28 cellular contexts compared by ENCODE assay signal in genomic region chr3:44894485-44894884, GRCh38. TPM values are rescaled to one million over a fixed set of nuclear protein-coding genes. Genes with fewer than 3 reads are reported as not detected.
DNase-seq lines count a peak whose midpoint lies in the region; ATAC-seq and TF ChIP-seq lines count a peak whose summit lies in the region.
"Had no signal": no experiment of that assay in that cellular context is flagged by ENCODE, and none has a peak within 500 bp of the region (broad histone marks: within the 10 kb centered on the region; RNA-seq: fewer than 3 reads in every experiment).

No MANE protein-coding gene starts in this region.

- H3K27ac Mint-ChIP-seq in WTC11 = no peak overlapping the region
- H3K27ac Mint-ChIP-seq: activated B cell treated with CpG ODN at 0.5 μM for 24 hours; activated naive CD8-positive, alpha-beta T cell; activated T-helper 2 cell treated with anti-CD3 and anti-CD28 coated beads, Interferon-gamma antibody, Interleukin-2, Interleukin-4, amounts not matched to agents 10 μg/mL and 5 μg/mL and 100 μg/mL, durations not matched to agents 14 hours and 24 hours and 36 hours; effector memory CD8-positive, alpha-beta T cell; immature natural killer cell; stimulated activated naive CD8-positive, alpha-beta T cell treated with anti-CD3 and anti-CD28 coated beads, Interleukin-15, Interleukin-2, amounts not matched to agents 100 ng/mL and 50 ng/mL, for 24 hours; type B pancreatic cell had no signal

- DNase-seq in NCI-H2171 treated with DMSO at 0.1 percent for 48 hours (lab: John Stamatoyannopoulos, UW) = peak; percentile 22
- DNase-seq in NCI-H2171 (lab: John Stamatoyannopoulos, UW) = no peak
- no peak for DNase-seq in WTC11 (ENCODE audit: low spot score)
- peak; percentile 31 for DNase-seq in hepatic stellate cell (ENCODE audit: low spot score)
- DNase-seq in testis = peak; percentile 16
- no peak for DNase-seq in foreskin fibroblast
- no peak for DNase-seq in tibial artery
- DNase-seq in stimulated activated naive CD4-positive, alpha-beta T cell (lab: John Stamatoyannopoulos, UW) = no peak
- DNase-seq: activated B cell treated with CpG ODN at 0.5 μM for 24 hours; activated CD4-positive, alpha-beta T cell treated with anti-CD3 and anti-CD28 coated beads, Interleukin-2, amount 50 U/mL, for 4 hours; activated CD8-positive, alpha-beta memory T cell treated with anti-CD3 and anti-CD28 coated beads, Interleukin-2, amount 50 U/mL, for 48 hours; Caco-2; effector memory CD8-positive, alpha-beta T cell; heart left ventricle; immature natural killer cell; left ventricle myocardium superior; MM.1S; NCI-H1436 treated with DMSO at 0.1 percent for 48 hours; stimulated activated CD4-positive, alpha-beta T cell treated with anti-CD3 and anti-CD28 coated beads, Interleukin-4, amount 100 ng/mL, for 4 hours; T-helper 9 cell had no signal

- H3K27ac ChIP-seq in testis (no peak overlapping the region), tibial artery (no peak overlapping the region)
- H3K27ac ChIP-seq: BLaER1, heart left ventricle, neutrophil had no signal

- no peak for TF ChIP-seq POLR2A in testis (IDR thresholded peaks at IDR 0.05)

- H3K9me3 Mint-ChIP-seq in WTC11 = peaks cover 11% of the 10 kb centered on the region
- H3K9me3 Mint-ChIP-seq: activated B cell treated with CpG ODN at 0.5 μM for 24 hours; activated T-helper 2 cell treated with anti-CD3 and anti-CD28 coated beads, Interferon-gamma antibody, Interleukin-2, Interleukin-4, amounts not matched to agents 10 μg/mL and 5 μg/mL and 100 μg/mL, durations not matched to agents 14 hours and 24 hours and 36 hours; effector memory CD8-positive, alpha-beta T cell; immature natural killer cell; stimulated activated naive CD8-positive, alpha-beta T cell treated with anti-CD3 and anti-CD28 coated beads, Interleukin-15, Interleukin-2, amounts not matched to agents 100 ng/mL and 50 ng/mL, for 24 hours; type B pancreatic cell had no signal

- H3K4me3 Mint-ChIP-seq in WTC11 = no peak overlapping the region
- H3K4me3 Mint-ChIP-seq: activated B cell treated with CpG ODN at 0.5 μM for 24 hours; activated naive CD8-positive, alpha-beta T cell; effector memory CD8-positive, alpha-beta T cell; immature natural killer cell; stimulated activated naive CD8-positive, alpha-beta T cell treated with anti-CD3 and anti-CD28 coated beads, Interleukin-15, Interleukin-2, amounts not matched to agents 100 ng/mL and 50 ng/mL, for 24 hours; type B pancreatic cell had no signal

- 40 to 67% methylated on average over 5 of the region's 5 CpGs for WGBS in testis, 2 donors

- TF ChIP-seq CTCF in WTC11 (IDR thresholded peaks at IDR 0.05) = no peak
- TF ChIP-seq CTCF in testis (IDR thresholded peaks at IDR 0.05) = no peak
- TF ChIP-seq CTCF in foreskin fibroblast (IDR thresholded peaks at IDR 0.05; ENCODE audit: low read depth, low read length) = no peak
- TF ChIP-seq CTCF in tibial artery (IDR thresholded peaks at IDR 0.05) = no peak

- H3K27me3 Mint-ChIP-seq in WTC11 (ENCODE audit: low read depth) = no peaks in the 10 kb centered on the region
- H3K27me3 Mint-ChIP-seq: type B pancreatic cell had no signal

- POLR2A ChIA-PET in WTC11 (lab: Charles Lee) = no interaction called here

- CTCF ChIA-PET in WTC11 (lab: Charles Lee) = interaction anchor here (1.2 kb wide), 1 partner anchor 9 kb away, joined by 5 read pairs; no protein-coding TSS in a partner anchor

- H3K27me3 ChIP-seq in testis (no peaks in the 10 kb centered on the region), tibial artery (peaks cover 0 to 10% of the 10 kb centered on the region in 2 donors)
- H3K27me3 ChIP-seq: BLaER1, neutrophil had no signal

- H3K4me1 ChIP-seq in testis (peaks cover 4% of the 10 kb centered on the region), tibial artery (no peaks in the 10 kb centered on the region)
- H3K4me1 ChIP-seq: BLaER1, Caco-2, heart left ventricle had no signal

- H3K4me3 ChIP-seq in testis (no peak overlapping the region), foreskin fibroblast (ENCODE audit: low read depth in 1 of 2, low read length in 2 of 2) (no peak overlapping the region), tibial artery (no peak overlapping the region)
- H3K4me3 ChIP-seq: BLaER1, heart left ventricle had no signal

- no peaks in the 10 kb centered on the region for H3K9me3 ChIP-seq in testis
- H3K9me3 ChIP-seq in tibial artery = no peaks in the 10 kb centered on the region
- H3K9me3 ChIP-seq: Caco-2, heart left ventricle, neutrophil had no signal

- intact Hi-C loops in testis (cut with DNase I; ENCODE audit: low total_unique reads) = no loop called here
- intact Hi-C loops in tibial artery (cut with DNase I; ENCODE audit: low total_unique reads) = no loop called here

- no peaks in the 10 kb centered on the region for H3K36me3 ChIP-seq in testis (ENCODE audit: low read depth, missing control alignments)
- H3K36me3 ChIP-seq in tibial artery = no peaks in the 10 kb centered on the region
- H3K36me3 ChIP-seq: BLaER1, heart left ventricle, neutrophil had no signal

- ATAC-seq in WTC11 = peak; percentile 57
- ATAC-seq: effector memory CD8-positive, alpha-beta T cell; heart left ventricle; left ventricle myocardium superior; Right ventricle myocardium inferior had no signal

- H3K4me1 Mint-ChIP-seq in WTC11 = peaks cover 25% of the 10 kb centered on the region
- H3K4me1 Mint-ChIP-seq: immature natural killer cell had no signal

- no peaks in the 10 kb centered on the region for H3K36me3 Mint-ChIP-seq in WTC11
- H3K36me3 Mint-ChIP-seq: activated naive CD8-positive, alpha-beta T cell; immature natural killer cell; type B pancreatic cell had no signal

TF ChIP-seq in WTC11, 78 proteins besides CTCF, POLR2A, EP300 and RAD21 (continues in another document):
- TF ChIP-seq IRF1 (CRISPR knock-in tag; IDR thresholded peaks at IDR 0.05) (no peak), ZNF219 (CRISPR knock-in tag; IDR thresholded peaks at IDR 0.05; ENCODE audit: borderline replicate concordance) (no peak), ZNF423 (CRISPR knock-in tag; IDR thresholded peaks at IDR 0.05) (no peak), EMX1 (CRISPR knock-in tag; IDR thresholded peaks at IDR 0.05) (no peak), ZNF416 (CRISPR knock-in tag; IDR thresholded peaks at IDR 0.05) (no peak), FOXP1 (CRISPR knock-in tag; IDR thresholded peaks at IDR 0.05; ENCODE audit: borderline replicate concordance) (0 out of 2 replicates have a peak, but pooled peaks have one; percentile 33), ATF1 (CRISPR knock-in tag; IDR thresholded peaks at IDR 0.05) (no peak), MYBL2 (CRISPR knock-in tag; IDR thresholded peaks at IDR 0.05) (no peak), FOXJ3 (CRISPR knock-in tag; IDR thresholded peaks at IDR 0.05; ENCODE audit: borderline replicate concordance) (no peak), CREB1 (CRISPR knock-in tag; IDR thresholded peaks at IDR 0.05) (no peak)
- TF ChIP-seq, protein P1, sequence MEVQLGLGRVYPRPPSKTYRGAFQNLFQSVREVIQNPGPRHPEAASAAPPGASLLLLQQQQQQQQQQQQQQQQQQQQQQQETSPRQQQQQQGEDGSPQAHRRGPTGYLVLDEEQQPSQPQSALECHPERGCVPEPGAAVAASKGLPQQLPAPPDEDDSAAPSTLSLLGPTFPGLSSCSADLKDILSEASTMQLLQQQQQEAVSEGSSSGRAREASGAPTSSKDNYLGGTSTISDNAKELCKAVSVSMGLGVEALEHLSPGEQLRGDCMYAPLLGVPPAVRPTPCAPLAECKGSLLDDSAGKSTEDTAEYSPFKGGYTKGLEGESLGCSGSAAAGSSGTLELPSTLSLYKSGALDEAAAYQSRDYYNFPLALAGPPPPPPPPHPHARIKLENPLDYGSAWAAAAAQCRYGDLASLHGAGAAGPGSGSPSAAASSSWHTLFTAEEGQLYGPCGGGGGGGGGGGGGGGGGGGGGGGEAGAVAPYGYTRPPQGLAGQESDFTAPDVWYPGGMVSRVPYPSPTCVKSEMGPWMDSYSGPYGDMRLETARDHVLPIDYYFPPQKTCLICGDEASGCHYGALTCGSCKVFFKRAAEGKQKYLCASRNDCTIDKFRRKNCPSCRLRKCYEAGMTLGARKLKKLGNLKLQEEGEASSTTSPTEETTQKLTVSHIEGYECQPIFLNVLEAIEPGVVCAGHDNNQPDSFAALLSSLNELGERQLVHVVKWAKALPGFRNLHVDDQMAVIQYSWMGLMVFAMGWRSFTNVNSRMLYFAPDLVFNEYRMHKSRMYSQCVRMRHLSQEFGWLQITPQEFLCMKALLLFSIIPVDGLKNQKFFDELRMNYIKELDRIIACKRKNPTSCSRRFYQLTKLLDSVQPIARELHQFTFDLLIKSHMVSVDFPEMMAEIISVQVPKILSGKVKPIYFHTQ (CRISPR knock-in tag; IDR thresholded peaks at IDR 0.05) = no peak

RNA-seq across cellular contexts. Expression of gene TGM4, which starts 20.1 kb away (rescaled TPM):
- total RNA-seq in WTC11 (2021) (not detected in 3 replicates), testis (1 to 10 TPM in 1 of 2 donors, under 1 TPM in 1; 0.68 to 1.4 TPM)
- polyA plus RNA-seq in testis (ENCODE audit: insufficient read depth, low read depth, low replicate concordance) = 1.1 TPM
- total RNA-seq: activated B cell treated with CpG ODN at 0.5 μM for 24 hours; activated T-helper 2 cell treated with anti-CD3 and anti-CD28 coated beads, Interferon-gamma antibody, Interleukin-2, Interleukin-4, amounts not matched to agents 10 μg/mL and 5 μg/mL and 100 μg/mL, durations not matched to agents 14 hours and 24 hours and 36 hours; Caco-2; left ventricle myocardium superior; mononuclear cell; Right ventricle myocardium inferior had no signal
- polyA plus RNA-seq: heart left ventricle had no signal

RNA-seq across cellular contexts. Expression of gene TMEM42, which starts 32.8 kb away (rescaled TPM):
- 15.0 to 20.1 TPM (median 16.6 TPM) in 3 replicates for total RNA-seq in WTC11 (2021)
- 10 to 100 TPM; 42.2 to 46.4 TPM for total RNA-seq in testis
- 42.2 TPM for polyA plus RNA-seq in testis (ENCODE audit: insufficient read depth, low read depth, low replicate concordance)

Comparison
In these comparisons a context has a peak if more than half of its experiments do, and no peak if none do; other contexts are left out.
1. DNase-seq: peak in NCI-H2171 treated with DMSO at 0.1 percent for 48 hours (single experiment), hepatic stellate cell (single experiment) and testis (single experiment); none in NCI-H2171 (single experiment), WTC11 (single experiment), foreskin fibroblast (0 of 2), tibial artery (0 of 2) and stimulated activated naive CD4-positive, alpha-beta T cell (0 of 6).